Comparison of ENCODE assay signal across 1 cellular context in the genomic region with DNA sequence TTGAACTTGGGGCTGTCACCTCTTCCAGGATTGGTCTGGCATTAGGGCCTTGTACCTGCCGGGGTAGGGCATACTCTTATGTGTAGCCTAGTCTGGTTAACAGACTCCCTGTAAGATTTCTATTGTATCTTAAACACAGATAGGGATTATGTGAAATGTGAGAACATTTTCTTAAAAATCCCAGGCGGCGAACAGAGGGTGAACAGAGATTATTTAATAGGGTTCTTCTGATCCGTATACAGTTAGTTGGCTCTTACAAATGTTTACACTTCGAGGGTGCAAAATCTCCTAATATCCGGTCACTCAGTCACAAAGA.
TF ChIP-seq lines count a peak whose summit lies in the region.

No MANE protein-coding gene starts in this region.

TF ChIP-seq in H1, 55 proteins besides CTCF, POLR2A, EP300 and RAD21 (continued from another document):
- TF ChIP-seq, protein P1, sequence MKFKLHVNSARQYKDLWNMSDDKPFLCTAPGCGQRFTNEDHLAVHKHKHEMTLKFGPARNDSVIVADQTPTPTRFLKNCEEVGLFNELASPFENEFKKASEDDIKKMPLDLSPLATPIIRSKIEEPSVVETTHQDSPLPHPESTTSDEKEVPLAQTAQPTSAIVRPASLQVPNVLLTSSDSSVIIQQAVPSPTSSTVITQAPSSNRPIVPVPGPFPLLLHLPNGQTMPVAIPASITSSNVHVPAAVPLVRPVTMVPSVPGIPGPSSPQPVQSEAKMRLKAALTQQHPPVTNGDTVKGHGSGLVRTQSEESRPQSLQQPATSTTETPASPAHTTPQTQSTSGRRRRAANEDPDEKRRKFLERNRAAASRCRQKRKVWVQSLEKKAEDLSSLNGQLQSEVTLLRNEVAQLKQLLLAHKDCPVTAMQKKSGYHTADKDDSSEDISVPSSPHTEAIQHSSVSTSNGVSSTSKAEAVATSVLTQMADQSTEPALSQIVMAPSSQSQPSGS (IDR thresholded peaks at IDR 0.05; ENCODE audit: low read length) = no peak
- TF ChIP-seq BCL11A (IDR thresholded peaks at IDR 0.05; ENCODE audit: low read depth in 2 of 2, low read length in 2 of 2) (no peak), BRCA1 (IDR thresholded peaks at IDR 0.05; ENCODE audit: low read depth, low read length) (no peak), RXRA (IDR thresholded peaks at IDR 0.05; ENCODE audit: insufficient read depth, low read depth, low read length) (no peak), TAF1 (IDR thresholded peaks at IDR 0.05; ENCODE audit: low read depth, low read length) (no peak), SUZ12 (IDR thresholded peaks at IDR 0.05; ENCODE audit: low read length) (no peak), TAF7 (optimal IDR thresholded peaks at IDR 0.05; ENCODE audit: borderline replicate concordance, low read depth, low read length) (no peak), CHD1 (IDR thresholded peaks at IDR 0.05; ENCODE audit: low read depth, low read length) (no peak), EGR1 (IDR thresholded peaks at IDR 0.05; ENCODE audit: borderline replicate concordance, low read depth, low read length) (no peak), TEAD4 (IDR thresholded peaks at IDR 0.05; ENCODE audit: low read depth, low read length) (no peak), TCF12 (IDR thresholded peaks at IDR 0.05; ENCODE audit: low read depth, low read length) (no peak), GTF2F1 (IDR thresholded peaks at IDR 0.05; ENCODE audit: borderline replicate concordance, low read depth, low read length) (no peak)
